In genomic region chr3:160677459-160677901, GRCh38 we compare ENCODE assay signal across 13 cellular contexts. TPM values are rescaled to one million over a fixed set of nuclear protein-coding genes. Genes with fewer than 3 reads are reported as not detected.
DNase-seq lines count a peak whose midpoint lies in the region; ATAC-seq, FAIRE-seq and TF ChIP-seq lines count a peak whose summit lies in the region.
"Had no signal": no experiment of that assay in that cellular context is flagged by ENCODE, and none has a peak within 500 bp of the region (broad histone marks: within the 10 kb centered on the region; RNA-seq: fewer than 3 reads in every experiment).

No MANE protein-coding gene starts in this region.

- peaks cover 57% of the 10 kb centered on the region for H3K4me1 ChIP-seq in PC-9 (replicated peaks; ENCODE audit: insufficient read depth)
- H3K4me1 ChIP-seq in pancreas, result peaks cover 25 to 42% (median 32%) of the 10 kb centered on the region in 3 donors
- H3K4me1 ChIP-seq: heart right ventricle had no signal

- no peaks in the 10 kb centered on the region for H4K20me1 ChIP-seq in PC-9 (ENCODE audit: insufficient read depth)

- ATAC-seq in pancreas, result peak; percentile 38 to 65 (median 60)
- ATAC-seq in HG03521 (IDR thresholded peaks at IDR 0.05; ENCODE audit: unreplicated experiment), result no peak
- ATAC-seq: heart right ventricle had no signal

- H3K27me3 ChIP-seq in PC-9 (ENCODE audit: insufficient read depth, low read depth) (no peaks in the 10 kb centered on the region), pancreas (no peaks in the 10 kb centered on the region), WERI-Rb-1 (ENCODE audit: insufficient read depth, low read depth, severe bottlenecking) (no peaks in the 10 kb centered on the region)

- POLR2A ChIA-PET in PC-9 (lab: Charles Lee; ENCODE audit: unreplicated experiment), result interaction anchor here (0.6 to 1.3 kb wide), 12 partner anchors 10 to 674 kb away, joined by 3 to 11 read pairs (median 4); no protein-coding TSS in a partner anchor

- BruUV-seq in PC-9 (replicated peaks; lab: Mats Ljungman, UMichigan), result TSS peak; percentile 91

- H3K4me2 ChIP-seq in PC-9, result peak overlapping the region; percentile 77

- peaks cover 2% of the 10 kb centered on the region; the same call in 1 of the 2 replicates for H3K9me3 ChIP-seq in PC-9 (ENCODE audit: insufficient read depth, low read depth)
- no peaks in the 10 kb centered on the region for H3K9me3 ChIP-seq in pancreas
- no peaks in the 10 kb centered on the region for H3K9me3 ChIP-seq in WERI-Rb-1 (ENCODE audit: severe bottlenecking)
- H3K9me3 ChIP-seq: heart right ventricle had no signal

- H2AFZ ChIP-seq in PC-9, result peak overlapping the region; percentile 64

- no peak for FAIRE-seq in pancreas (lab: Jason Lieb, UNC)

- intact Hi-C loops in PC-9 (cut with micrococcal nuclease; ENCODE audit: unreplicated experiment), result loop anchor here (1.0 to 5.0 kb wide), 6 partner anchors 10 to 545 kb away; partner anchors contain the start of genes IFT80, KPNA4, NMD3 and SMC4
- intact Hi-C loops in pancreas (cut with DNase I), result no loop called here

- H3K9me2 ChIP-seq in PC-9 (ENCODE audit: insufficient read depth), result no peaks in the 10 kb centered on the region; the same call in 1 of the 2 replicates

- H3K36me3 ChIP-seq in PC-9 (ENCODE audit: low read depth) (peaks cover 5% of the 10 kb centered on the region; the same call in 1 of the 2 replicates), pancreas (no peaks in the 10 kb centered on the region), WERI-Rb-1 (no peaks in the 10 kb centered on the region)
- H3K36me3 ChIP-seq: heart right ventricle had no signal

- H3K27ac ChIP-seq in PC-9 (peak overlapping the region; percentile 91), pancreas (peak overlapping the region; percentile 65 to 83 (median 76)), WERI-Rb-1 (no peak overlapping the region)
- H3K27ac ChIP-seq: heart right ventricle had no signal

- no peak for TF ChIP-seq CTCF in PC-9 (conservative IDR thresholded peaks at IDR 0.05)
- TF ChIP-seq CTCF in pancreas (IDR thresholded peaks at IDR 0.05), result no peak
- TF ChIP-seq CTCF in WERI-Rb-1 (IDR thresholded peaks at IDR 0.05; ENCODE audit: low read depth, low read length), result no peak

- H3K4me3 ChIP-seq in PC-9 (peak overlapping the region; percentile 48), pancreas (peak overlapping the region in 3 of 4 donors; percentile 6 to 37 (median 24)), WERI-Rb-1 (ENCODE audit: low read depth, low read length) (no peak overlapping the region)
- H3K4me3 ChIP-seq: heart right ventricle had no signal

- DNase-seq in Daoy (ENCODE audit: low read depth), result peak; percentile 65
- DNase-seq in PC-9, result peak; percentile 66 to 80
- peak; percentile 47 for DNase-seq in fibroblast of gingiva (ENCODE audit: low read depth)
- peak in 2 of 6 donors; percentile 24 to 34 for DNase-seq in pancreas
- no peak for DNase-seq in AML-193 (lab: John Stamatoyannopoulos, UW)
- DNase-seq in WERI-Rb-1, result no peak
- DNase-seq in activated CD4-positive, alpha-beta T cell treated with anti-CD3 and anti-CD28 coated beads for 1 hour, result no peak
- DNase-seq: activated naive CD4-positive, alpha-beta T cell treated with anti-CD3 and anti-CD28 coated beads, Interleukin-2, amount 10 ng/mL, durations not matched to agents 7 days and 5 days; GF-D8; heart right ventricle; NCI-H187; T1000 had no signal

- H3K79me2 ChIP-seq in PC-9 (ENCODE audit: low read depth), result no peaks in the 10 kb centered on the region

- CTCF ChIA-PET in PC-9 (lab: Charles Lee), result interaction anchor here (0.6 kb wide), 1 partner anchor 10 kb away, joined by 4 read pairs; no protein-coding TSS in a partner anchor

- peaks cover 36% of the 10 kb centered on the region for H3F3A ChIP-seq in PC-9 (ENCODE audit: insufficient read depth, low read depth)

- WGBS in pancreas, 2 donors, result 43 to 77% methylated on average over 4 of the region's 4 CpGs

RNA-seq across cellular contexts. Expression of gene ARL14, which starts 0.5 kb away (rescaled TPM):
- 1.7 and 4.5 TPM in 2 replicates for total RNA-seq in Daoy (2014; rRNA removed; shearing (Covaris generic))
- total RNA-seq in PC-9 (2021) (13.0 and 17.6 TPM in 2 replicates), pancreas (1 to 10 TPM in 5 of 6 donors, under 1 TPM in 1; 0.75 to 2.8 (median 1.8) TPM)
- 1 to 10 TPM; 4.1 to 5.8 TPM for polyA plus RNA-seq in pancreas
- total RNA-seq: heart right ventricle had no signal
- polyA plus RNA-seq: heart right ventricle had no signal

Comparison
In these comparisons a context has a peak if more than half of its experiments do, and no peak if none do; other contexts are left out.
1. DNase-seq: peak in Daoy (single experiment), PC-9 (2 of 2) and fibroblast of gingiva (single experiment); none in AML-193 (0 of 2), WERI-Rb-1 (single experiment) and activated CD4-positive, alpha-beta T cell treated with anti-CD3 and anti-CD28 coated beads for 1 hour (single experiment).